ENCODE assay signal across 17 cellular contexts in genomic region chr5:133091034-133091433, GRCh38.
"Had no signal": no experiment of that assay in that cellular context is flagged by ENCODE, and none has a peak within 500 bp of the region (broad histone marks: within the 10 kb centered on the region; RNA-seq: fewer than 3 reads in every experiment).

No MANE protein-coding gene starts in this region.

- H3K9me3 Mint-ChIP-seq: activated CD8-positive, alpha-beta T cell treated with anti-CD3 and anti-CD28 coated beads for 36 hours; activated naive CD4-positive, alpha-beta T cell treated with anti-CD3 and anti-CD28 coated beads, Interleukin-2, amount 50 U/mL, for 72 hours; natural killer cell; stimulated activated naive CD8-positive, alpha-beta T cell treated with anti-CD3 and anti-CD28 coated beads, Interleukin-15, amount 100 ng/mL, for 72 hours had no signal

- H3K4me1 Mint-ChIP-seq: stimulated activated naive CD8-positive, alpha-beta T cell treated with anti-CD3 and anti-CD28 coated beads, Interleukin-15, amount 100 ng/mL, for 72 hours had no signal

- H3K27me3 Mint-ChIP-seq: activated CD8-positive, alpha-beta T cell treated with anti-CD3 and anti-CD28 coated beads for 36 hours; stimulated activated naive CD8-positive, alpha-beta T cell treated with anti-CD3 and anti-CD28 coated beads, Interleukin-15, amount 100 ng/mL, for 72 hours had no signal

- FAIRE-seq: pancreas had no signal

- H3K4me3 Mint-ChIP-seq: activated CD8-positive, alpha-beta T cell treated with anti-CD3 and anti-CD28 coated beads for 36 hours; natural killer cell; stimulated activated naive CD8-positive, alpha-beta T cell treated with anti-CD3 and anti-CD28 coated beads, Interleukin-15, amount 100 ng/mL, for 72 hours had no signal

- H3K27ac Mint-ChIP-seq: activated CD8-positive, alpha-beta T cell treated with anti-CD3 and anti-CD28 coated beads for 36 hours; stimulated activated naive CD8-positive, alpha-beta T cell treated with anti-CD3 and anti-CD28 coated beads, Interleukin-15, amount 100 ng/mL, for 72 hours had no signal

- ATAC-seq: activated CD8-positive, alpha-beta T cell treated with anti-CD3 and anti-CD28 coated beads for 36 hours; activated naive CD4-positive, alpha-beta T cell treated with anti-CD3 and anti-CD28 coated beads, Interleukin-2, amount 50 U/mL, for 72 hours; natural killer cell; pancreas; stimulated activated naive CD8-positive, alpha-beta T cell treated with anti-CD3 and anti-CD28 coated beads, Interleukin-15, amount 100 ng/mL, for 72 hours had no signal

- DNase-seq: activated CD4-positive, alpha-beta T cell treated with anti-CD3 and anti-CD28 coated beads for 4 hours; activated CD8-positive, alpha-beta T cell treated with anti-CD3 and anti-CD28 coated beads for 36 hours; activated gamma-delta T cell treated with Interleukin-2 at 50 U/mL for 16 hours; activated T-cell treated with anti-CD3 and anti-CD28 coated beads, Interleukin-2, amount 50 U/mL, for 48 hours; amniotic stem cell; dermis blood vessel endothelial cell; effector memory CD4-positive, alpha-beta T cell; esophagus squamous epithelium; mesendoderm; natural killer cell; pancreas; spleen; stimulated activated CD4-positive, alpha-beta T cell treated with anti-CD3 and anti-CD28 coated beads, Interleukin-4, amount 100 ng/mL, for 4 hours; stimulated activated naive CD8-positive, alpha-beta T cell treated with anti-CD3 and anti-CD28 coated beads, Interleukin-15, amount 100 ng/mL, for 72 hours; transverse colon; WERI-Rb-1 had no signal
